ENCODE assay signal across 1 cellular context in genomic region chr16:75476817-75477216, GRCh38.
TF ChIP-seq lines count a peak whose summit lies in the region.

No MANE protein-coding gene starts in this region.

TF ChIP-seq in WTC11, 78 proteins besides CTCF, POLR2A, EP300 and RAD21 (continued from another document):
- no peak for TF ChIP-seq ERG (CRISPR knock-in tag; IDR thresholded peaks at IDR 0.05)
- TF ChIP-seq ZNF532 (CRISPR knock-in tag; IDR thresholded peaks at IDR 0.05; ENCODE audit: borderline replicate concordance), result no peak
- no peak for TF ChIP-seq ZBTB21 (CRISPR knock-in tag; IDR thresholded peaks at IDR 0.05; ENCODE audit: borderline replicate concordance)
- no peak for TF ChIP-seq FOXK1 (CRISPR knock-in tag; IDR thresholded peaks at IDR 0.05)
- no peak for TF ChIP-seq SMAD3 (CRISPR knock-in tag; IDR thresholded peaks at IDR 0.05; ENCODE audit: borderline replicate concordance)
- no peak for TF ChIP-seq ELF4 (CRISPR knock-in tag; IDR thresholded peaks at IDR 0.05; ENCODE audit: low read depth)
- TF ChIP-seq ZNF138 (CRISPR knock-in tag; conservative IDR thresholded peaks at IDR 0.05), result no peak
- TF ChIP-seq KAT7 (CRISPR knock-in tag; IDR thresholded peaks at IDR 0.05; ENCODE audit: borderline replicate concordance), result no peak
- no peak for TF ChIP-seq CBFB (CRISPR knock-in tag; IDR thresholded peaks at IDR 0.05; ENCODE audit: low read depth)
- TF ChIP-seq AR (CRISPR knock-in tag; IDR thresholded peaks at IDR 0.05), result no peak
